In genomic region chr11:105142167-105142566, GRCh38 we compare ENCODE assay signal across 28 cellular contexts. TPM values are rescaled to one million over a fixed set of nuclear protein-coding genes. Genes with fewer than 3 reads are reported as not detected.
"Had no signal": no experiment of that assay in that cellular context is flagged by ENCODE, and none has a peak within 500 bp of the region (broad histone marks: within the 10 kb centered on the region; RNA-seq: fewer than 3 reads in every experiment).

No MANE protein-coding gene starts in this region.

- DNase-seq: activated B cell treated with CpG ODN at 0.5 μM for 24 hours; activated CD4-positive, alpha-beta T cell treated with anti-CD3 and anti-CD28 coated beads, Interleukin-2, amount 50 U/mL, for 1 hour; activated CD8-positive, alpha-beta T cell treated with anti-CD3 and anti-CD28 coated beads for 36 hours; activated gamma-delta T cell treated with Interleukin-2 at 50 U/mL for 16 hours; activated naive CD4-positive, alpha-beta T cell treated with anti-CD3 and anti-CD28 coated beads, Interleukin-2, amount 50 U/mL, for 16 hours; activated T-cell treated with anti-CD3 and anti-CD28 coated beads, Interleukin-2, amount 50 U/mL, for 4 hours; amygdala; caudate nucleus; effector CD4-positive, alpha-beta T cell; foreskin fibroblast; head of caudate nucleus; hippocampal formation; mammary epithelial cell; nephron progenitor cell; stimulated activated naive CD4-positive, alpha-beta T cell treated with Interleukin-2 at 50 U/mL for 16 hours; T-helper 1 cell; testis; uterus had no signal

- H3K4me3 ChIP-seq: prostate gland, testis, uterus had no signal

- H3K36me3 ChIP-seq: neutrophil, prostate gland, uterus had no signal

- H3K27me3 Mint-ChIP-seq: activated T-helper 17 cell treated with anti-CD3 and anti-CD28 coated beads, Interleukin-2, amount 50 U/mL, for 72 hours had no signal

- H3K4me1 Mint-ChIP-seq: activated B cell treated with CpG ODN at 0.5 μM for 24 hours; activated T-helper 17 cell treated with anti-CD3 and anti-CD28 coated beads, Interleukin-2, amount 50 U/mL, for 72 hours; nephron progenitor cell had no signal

- H3K27me3 ChIP-seq: neutrophil, testis, uterus had no signal

- H3K27ac Mint-ChIP-seq: activated B cell treated with CpG ODN at 0.5 μM for 24 hours; activated CD8-positive, alpha-beta T cell treated with anti-CD3 and anti-CD28 coated beads for 36 hours; activated T-helper 17 cell treated with anti-CD3 and anti-CD28 coated beads, Interleukin-2, amount 50 U/mL, for 72 hours; nephron progenitor cell; T-helper 2 cell treated with Interferon-gamma antibody and Interleukin-4, amounts not matched to agents 5 μg/mL and 100 μg/mL, for 36 hours; type B pancreatic cell had no signal

- H3K27ac ChIP-seq: neutrophil, prostate gland, testis had no signal

- H3K9me3 Mint-ChIP-seq: activated B cell treated with CpG ODN at 0.5 μM for 24 hours; activated CD8-positive, alpha-beta T cell treated with anti-CD3 and anti-CD28 coated beads for 36 hours; activated T-cell treated with anti-CD3 and anti-CD28 coated beads, Interleukin-2, amount 50 U/mL, for 4 hours; activated T-helper 17 cell treated with anti-CD3 and anti-CD28 coated beads, Interleukin-2, amount 50 U/mL, for 72 hours; T-helper 2 cell treated with Interferon-gamma antibody and Interleukin-4, amounts not matched to agents 5 μg/mL and 100 μg/mL, for 36 hours; type B pancreatic cell had no signal

- H3K9me3 ChIP-seq: neutrophil, prostate gland, testis, uterus had no signal

- H3K4me3 Mint-ChIP-seq: activated B cell treated with CpG ODN at 0.5 μM for 24 hours; activated CD8-positive, alpha-beta T cell treated with anti-CD3 and anti-CD28 coated beads for 36 hours; activated T-cell treated with anti-CD3 and anti-CD28 coated beads, Interleukin-2, amount 50 U/mL, for 4 hours; activated T-helper 17 cell treated with anti-CD3 and anti-CD28 coated beads, Interleukin-2, amount 50 U/mL, for 72 hours; nephron progenitor cell; T-helper 2 cell treated with Interferon-gamma antibody and Interleukin-4, amounts not matched to agents 5 μg/mL and 100 μg/mL, for 36 hours; type B pancreatic cell had no signal

- ATAC-seq: activated CD8-positive, alpha-beta T cell treated with anti-CD3 and anti-CD28 coated beads for 36 hours; activated T-cell treated with anti-CD3 and anti-CD28 coated beads, Interleukin-2, amount 50 U/mL, for 4 hours; activated T-helper 17 cell treated with anti-CD3 and anti-CD28 coated beads, Interleukin-2, amount 50 U/mL, for 72 hours had no signal

- H3K36me3 Mint-ChIP-seq: type B pancreatic cell had no signal

- H3K4me1 ChIP-seq: prostate gland, testis, uterus had no signal

RNA-seq across cellular contexts. Expression of gene CARD18, which starts 2.6 kb away (rescaled TPM):
- total RNA-seq: activated B cell treated with CpG ODN at 0.5 μM for 24 hours; activated CD8-positive, alpha-beta T cell treated with anti-CD3 and anti-CD28 coated beads for 36 hours; activated T-cell treated with anti-CD3 and anti-CD28 coated beads, Interleukin-2, amount 50 U/mL, for 4 hours; activated T-helper 17 cell treated with anti-CD3 and anti-CD28 coated beads, Interleukin-2, amount 50 U/mL, for 72 hours; chondrocyte; epithelial cell of proximal tubule; kidney epithelial cell; mucosa of gallbladder; osteocyte; prostate gland; uterus had no signal
